ENCODE assay signal across 27 cellular contexts in genomic region chr13:26010487-26011207, GRCh38. TPM values are rescaled to one million over a fixed set of nuclear protein-coding genes. Genes with fewer than 3 reads are reported as not detected.
DNase-seq lines count a peak whose midpoint lies in the region; ATAC-seq and TF ChIP-seq lines count a peak whose summit lies in the region.
"Had no signal": no experiment of that assay in that cellular context is flagged by ENCODE, and none has a peak within 500 bp of the region (broad histone marks: within the 10 kb centered on the region; RNA-seq: fewer than 3 reads in every experiment).

No MANE protein-coding gene starts in this region.

- no peak overlapping the region for H3K4me3 Mint-ChIP-seq in GM23338
- H3K4me3 Mint-ChIP-seq in central memory CD8-positive, alpha-beta T cell = peak overlapping the region; percentile 85
- H3K4me3 Mint-ChIP-seq: activated B cell treated with CpG ODN at 0.5 μM for 24 hours; activated CD4-positive, alpha-beta T cell treated with anti-CD3 and anti-CD28 coated beads, Interleukin-2, amount 10 ng/mL, durations not matched to agents 7 days and 5 days had no signal

- no peak overlapping the region for H3K27ac Mint-ChIP-seq in GM23338
- H3K27ac Mint-ChIP-seq in central memory CD8-positive, alpha-beta T cell (ENCODE audit: low read depth) = peak overlapping the region; percentile 35
- H3K27ac Mint-ChIP-seq: activated B cell treated with CpG ODN at 0.5 μM for 24 hours had no signal

- H4K20me1 ChIP-seq in GM23338 (replicated peaks; ENCODE audit: insufficient read depth) = no peaks in the 10 kb centered on the region; the same call in 1 of the 2 replicates

- H3F3A ChIP-seq in GM23338 (replicated peaks; ENCODE audit: low read depth) = no peaks in the 10 kb centered on the region

- DNase-seq in NCI-H2196 (lab: John Stamatoyannopoulos, UW; ENCODE audit: unreplicated experiment) = peak; percentile 4
- no peak for DNase-seq in NCI-H2196 treated with DMSO at 0.1 percent for 48 hours (lab: John Stamatoyannopoulos, UW; ENCODE audit: unreplicated experiment)
- no peak for DNase-seq in GM23338 (ENCODE audit: low spot score)
- DNase-seq in central memory CD8-positive, alpha-beta T cell (ENCODE audit: low spot score in 2 of 2) = no peak
- peak in 1 of 2 donors; percentile 41 for DNase-seq in gastrocnemius medialis
- DNase-seq in stimulated activated CD4-positive, alpha-beta T cell treated with anti-CD3 and anti-CD28 coated beads, Interleukin-2, amount 100 ng/mL, for 48 hours = no peak
- DNase-seq in left ventricle myocardium inferior = no peak
- no peak for DNase-seq in SW480 (ENCODE audit: low spot score)
- DNase-seq: activated B cell treated with CpG ODN at 0.5 μM for 24 hours; activated CD4-positive, alpha-beta T cell treated with anti-CD3 and anti-CD28 coated beads, Interleukin-2, amount 10 ng/mL, durations not matched to agents 7 days and 5 days; activated effector memory CD4-positive, alpha-beta T cell treated with anti-CD3 and anti-CD28 coated beads, Interleukin-2, amount 50 U/mL, for 16 hours; activated T-cell treated with anti-CD3 and anti-CD28 coated beads, Interleukin-2, amount 50 U/mL, for 1 hour; central memory CD4-positive, alpha-beta T cell; DMS 273 treated with DMSO at 0.1 percent for 48 hours; left ventricle myocardium superior; NCI-H187 treated with DMSO at 0.1 percent for 48 hours; NCI-H2227 treated with DMSO at 0.1 percent for 48 hours; NCI-H748 treated with DMSO at 0.1 percent for 48 hours; right cardiac atrium; SJCRH30; stimulated activated naive CD4-positive, alpha-beta T cell treated with Interleukin-2 at 50 U/mL for 16 hours; SW 1271 had no signal

- H3K36me3 ChIP-seq in GM23338 (ENCODE audit: insufficient read depth) = no peaks in the 10 kb centered on the region
- no peaks in the 10 kb centered on the region for H3K36me3 ChIP-seq in gastrocnemius medialis
- H3K36me3 ChIP-seq in left ventricle myocardium inferior = no peaks in the 10 kb centered on the region
- H3K36me3 ChIP-seq: SJCRH30, suprapubic skin had no signal

- H3K4me3 ChIP-seq in GM23338 (no peak overlapping the region), gastrocnemius medialis (no peak overlapping the region), left ventricle myocardium inferior (no peak overlapping the region)
- H3K4me3 ChIP-seq: SJCRH30, smooth muscle cell, suprapubic skin had no signal

- H2AFZ ChIP-seq in GM23338 = no peak overlapping the region

- no peak overlapping the region for H3K4me2 ChIP-seq in GM23338
- H3K4me2 ChIP-seq: smooth muscle cell had no signal

- H3K27ac ChIP-seq in GM23338 (ENCODE audit: low read depth) = no peak overlapping the region
- peak overlapping the region in 2 of 4 donors; percentile 34 to 44 for H3K27ac ChIP-seq in gastrocnemius medialis
- no peak overlapping the region for H3K27ac ChIP-seq in left ventricle myocardium inferior (replicated peaks)
- H3K27ac ChIP-seq: SJCRH30, suprapubic skin had no signal

- H3K27me3 ChIP-seq in GM23338 (ENCODE audit: insufficient read depth) (no peaks in the 10 kb centered on the region), gastrocnemius medialis (no peaks in the 10 kb centered on the region), left ventricle myocardium inferior (ENCODE audit: low read depth) (peaks cover 35% of the 10 kb centered on the region)
- H3K27me3 ChIP-seq: SJCRH30 had no signal

- intact Hi-C loops in gastrocnemius medialis (cut with DNase I; ENCODE audit: low total_unique reads) = no loop called here
- intact Hi-C loops in left ventricle myocardium inferior (cut with micrococcal nuclease) = no loop called here

- in situ Hi-C loops in gastrocnemius medialis (cut with MboI; ENCODE audit: low sequenced_read_pairs in 4 of 4) = no loop called here

- ATAC-seq in GM23338 (peak; percentile 41), gastrocnemius medialis (peak; percentile 56 to 79)
- ATAC-seq in central memory CD8-positive, alpha-beta T cell (replicated peaks; ENCODE audit: extremely low read depth, poor library complexity, severe bottlenecking) = no peak
- ATAC-seq: esophagus mucosa, left ventricle myocardium superior had no signal

- no peaks in the 10 kb centered on the region for H3K27me3 Mint-ChIP-seq in GM23338 (ENCODE audit: insufficient read depth, low read depth, poor library complexity)
- peaks cover 1% of the 10 kb centered on the region for H3K27me3 Mint-ChIP-seq in central memory CD8-positive, alpha-beta T cell
- H3K27me3 Mint-ChIP-seq: activated CD4-positive, alpha-beta T cell treated with anti-CD3 and anti-CD28 coated beads, Interleukin-2, amount 10 ng/mL, durations not matched to agents 7 days and 5 days had no signal

- H3K9me3 ChIP-seq in gastrocnemius medialis = no peaks in the 10 kb centered on the region
- H3K9me3 ChIP-seq in left ventricle myocardium inferior (replicated peaks) = peaks cover 10% of the 10 kb centered on the region
- H3K9me3 ChIP-seq: suprapubic skin had no signal

- H3K36me3 Mint-ChIP-seq in GM23338 (ENCODE audit: low read depth) = 0 out of 3 replicates have a peak, but pooled peaks cover 3% of the 10 kb centered on the region
- H3K36me3 Mint-ChIP-seq in central memory CD8-positive, alpha-beta T cell (ENCODE audit: insufficient read depth) = peaks cover 6% of the 10 kb centered on the region

- no peaks in the 10 kb centered on the region for H3K9me2 ChIP-seq in GM23338 (ENCODE audit: insufficient read depth)

- H3K4me1 Mint-ChIP-seq in GM23338 = peaks cover 12% of the 10 kb centered on the region
- H3K4me1 Mint-ChIP-seq in central memory CD8-positive, alpha-beta T cell = no peaks in the 10 kb centered on the region

- no peak for TF ChIP-seq POLR2A in gastrocnemius medialis (IDR thresholded peaks at IDR 0.05)

- H3K79me2 ChIP-seq in GM23338 (replicated peaks; ENCODE audit: insufficient read depth) = no peaks in the 10 kb centered on the region

- peaks cover 11% of the 10 kb centered on the region for H3K4me1 ChIP-seq in GM23338 (ENCODE audit: insufficient read depth)
- H3K4me1 ChIP-seq in gastrocnemius medialis = peaks cover 15 to 17% of the 10 kb centered on the region in 2 donors
- peaks cover 8% of the 10 kb centered on the region for H3K4me1 ChIP-seq in left ventricle myocardium inferior

- TF ChIP-seq CTCF in GM23338 (conservative IDR thresholded peaks at IDR 0.05; ENCODE audit: low read depth in 2 of 2) (no peak), gastrocnemius medialis (IDR thresholded peaks at IDR 0.05 in 4 of 5, conservative IDR thresholded peaks at IDR 0.05 in 1 of 5) (no peak), left ventricle myocardium inferior (IDR thresholded peaks at IDR 0.05; ENCODE audit: borderline replicate concordance) (no peak)

- H3K9me3 Mint-ChIP-seq in GM23338 = no peaks in the 10 kb centered on the region; the same call in 2 of the 3 replicates
- no peaks in the 10 kb centered on the region for H3K9me3 Mint-ChIP-seq in central memory CD8-positive, alpha-beta T cell
- H3K9me3 Mint-ChIP-seq: activated B cell treated with CpG ODN at 0.5 μM for 24 hours; activated CD4-positive, alpha-beta T cell treated with anti-CD3 and anti-CD28 coated beads, Interleukin-2, amount 10 ng/mL, durations not matched to agents 7 days and 5 days had no signal

TF ChIP-seq in GM23338, 12 proteins besides CTCF, POLR2A, EP300 and RAD21:
- TF ChIP-seq ETS1 (IDR thresholded peaks at IDR 0.05) (no peak), CREB1 (CRISPR knock-in tag; IDR thresholded peaks at IDR 0.05; ENCODE audit: low read depth) (no peak), POLR2AphosphoS5 (IDR thresholded peaks at IDR 0.05; ENCODE audit: low read depth) (no peak), EZH2phosphoT487 (IDR thresholded peaks at IDR 0.05; ENCODE audit: unreplicated experiment) (no peak)

RNA-seq across cellular contexts. Expression of gene SHISA2, which starts 41.2 kb away (rescaled TPM):
- 33.4 and 37.4 TPM in 2 replicates for total RNA-seq in GM23338 (2014; rRNA removed; shearing (Covaris generic))
- 17.9 and 18.2 TPM in 2 replicates for polyA plus RNA-seq in GM23338 (2016; fragmentation: Nextera tagmentation; extraction: Ambion mirVana)
- total RNA-seq in gastrocnemius medialis (10 to 100 TPM in 1 of 4 donors, 1 to 10 TPM in 3; 2.8 to 19.3 (median 3.2) TPM), left ventricle myocardium inferior (0.22 TPM)
- total RNA-seq: A172, activated B cell treated with CpG ODN at 0.5 μM for 24 hours, fibroblast of villous mesenchyme had no signal
